Comparison of ENCODE assay signal across 27 cellular contexts in genomic region chr5:145543968-145544367, GRCh38.
A peak's percentile ranks its signal among the peaks of the same experiment; 100 is the strongest.
DNase-seq lines count a peak whose midpoint lies in the region; ATAC-seq, FAIRE-seq and TF ChIP-seq lines count a peak whose summit lies in the region.
"Had no signal": no experiment of that assay in that cellular context is flagged by ENCODE, and none has a peak within 500 bp of the region (broad histone marks: within the 10 kb centered on the region; RNA-seq: fewer than 3 reads in every experiment).

No MANE protein-coding gene starts in this region.

- peak overlapping the region; percentile 56 for H3K4me2 ChIP-seq in hepatocyte
- H3K4me2 ChIP-seq: BLaER1, KMS-11 had no signal

- no peaks in the 10 kb centered on the region for H3K79me2 ChIP-seq in hepatocyte

- H3K4me3 ChIP-seq in Caco-2 (ENCODE audit: low read depth, low read length) (no peak overlapping the region), hepatocyte (no peak overlapping the region), pancreas (no peak overlapping the region)
- H3K4me3 ChIP-seq: BLaER1, SK-N-MC had no signal

- no peaks in the 10 kb centered on the region for H3K27me3 ChIP-seq in Caco-2 (replicated peaks; ENCODE audit: control insufficient read depth, insufficient read depth, low read length)
- no peaks in the 10 kb centered on the region for H3K27me3 ChIP-seq in hepatocyte
- H3K27me3 ChIP-seq in pancreas, result no peaks in the 10 kb centered on the region
- H3K27me3 ChIP-seq: BLaER1 had no signal

- peak overlapping the region; percentile 10 for H3K27ac Mint-ChIP-seq in Caco-2 (ENCODE audit: unreplicated experiment)
- no peak overlapping the region for H3K27ac Mint-ChIP-seq in activated CD4-positive, alpha-beta T cell treated with anti-CD3 and anti-CD28 coated beads, Interleukin-2, amount 10 ng/mL, durations not matched to agents 7 days and 5 days
- H3K27ac Mint-ChIP-seq: CD4-positive, CD25-positive, alpha-beta regulatory T cell had no signal

- FAIRE-seq in pancreas (lab: Jason Lieb, UNC), result no peak
- FAIRE-seq: GM12892, GM19239, H54, RCC 7860 had no signal

- H3K36me3 Mint-ChIP-seq in Caco-2 (ENCODE audit: insufficient read depth, unreplicated experiment), result no peaks in the 10 kb centered on the region
- no peaks in the 10 kb centered on the region for H3K36me3 Mint-ChIP-seq in activated CD4-positive, alpha-beta T cell treated with anti-CD3 and anti-CD28 coated beads, Interleukin-2, amount 10 ng/mL, durations not matched to agents 7 days and 5 days (ENCODE audit: low read depth)
- H3K36me3 Mint-ChIP-seq: CD4-positive, CD25-positive, alpha-beta regulatory T cell; IgD-negative memory B cell had no signal

- CTCF ChIA-PET in Caco-2 (lab: Charles Lee), result interaction anchor here (0.5 kb wide), 1 partner anchor 268 kb away, joined by 4 read pairs; no protein-coding TSS in a partner anchor
- CTCF ChIA-PET in activated CD4-positive, alpha-beta T cell treated with anti-CD3 and anti-CD28 coated beads, Interleukin-2, amount 10 ng/mL, durations not matched to agents 7 days and 5 days (lab: Charles Lee), result no interaction called here

- intact Hi-C loops in Caco-2 (cut with micrococcal nuclease; ENCODE audit: unreplicated experiment), result no loop called here
- intact Hi-C loops in pancreas (cut with DNase I), result no loop called here

- WGBS in hepatocyte (ENCODE audit: low lambda C conversion rate, missing lambda C conversion rate), result 67% methylated on average over 3 of the region's 3 CpGs
- WGBS in pancreas, 2 donors, result 83 to 84% methylated on average over 3 of the region's 3 CpGs

- H3K27me3 Mint-ChIP-seq in Caco-2 (ENCODE audit: insufficient read depth, unreplicated experiment), result no peaks in the 10 kb centered on the region
- H3K27me3 Mint-ChIP-seq in activated CD4-positive, alpha-beta T cell treated with anti-CD3 and anti-CD28 coated beads, Interleukin-2, amount 10 ng/mL, durations not matched to agents 7 days and 5 days, result no peaks in the 10 kb centered on the region
- H3K27me3 Mint-ChIP-seq: CD4-positive, CD25-positive, alpha-beta regulatory T cell; IgD-negative memory B cell had no signal

- peak; percentile 16 to 42 for DNase-seq in Caco-2
- DNase-seq in LoVo (ENCODE audit: low spot score), result peak; percentile 85
- peak; percentile 64 for DNase-seq in hepatocyte (ENCODE audit: low spot score)
- no peak for DNase-seq in pancreas
- no peak for DNase-seq in H4 (ENCODE audit: low spot score)
- DNase-seq in activated CD4-positive, alpha-beta T cell treated with anti-CD3 and anti-CD28 coated beads, Interleukin-2, amount 10 ng/mL, durations not matched to agents 7 days and 5 days, result no peak
- DNase-seq: 8988T; ACHN; CD4-positive, CD25-positive, alpha-beta regulatory T cell; DND-41; NCI-H1048; NCI-H1417; NCI-H1694 treated with DMSO at 0.1 percent for 48 hours; NCI-H2081; NCI-H226; NCI-H510A; NCI-H69; SIG-M5 had no signal

- H3K4me1 ChIP-seq in Caco-2, result peaks cover 22% of the 10 kb centered on the region
- H3K4me1 ChIP-seq in hepatocyte (ENCODE audit: insufficient read depth), result peaks cover 18% of the 10 kb centered on the region
- peaks cover 0 to 12% (median 4%) of the 10 kb centered on the region in 3 donors for H3K4me1 ChIP-seq in pancreas
- H3K4me1 ChIP-seq: BLaER1 had no signal

- H3K27ac ChIP-seq in hepatocyte (peak overlapping the region; percentile 93), pancreas (no peak overlapping the region)
- H3K27ac ChIP-seq: BLaER1, KMS-11, SK-N-MC had no signal

- no TSS peak for BruUV-seq in Caco-2 (replicated peaks; lab: Mats Ljungman, UMichigan)

- no peak overlapping the region for H2AFZ ChIP-seq in hepatocyte

- peak overlapping the region; percentile 3 for H3K4me3 Mint-ChIP-seq in Caco-2 (ENCODE audit: unreplicated experiment)
- no peak overlapping the region for H3K4me3 Mint-ChIP-seq in activated CD4-positive, alpha-beta T cell treated with anti-CD3 and anti-CD28 coated beads, Interleukin-2, amount 10 ng/mL, durations not matched to agents 7 days and 5 days
- H3K4me3 Mint-ChIP-seq: CD4-positive, CD25-positive, alpha-beta regulatory T cell; IgD-negative memory B cell had no signal

- H3K9me2 ChIP-seq in hepatocyte (replicated peaks; ENCODE audit: insufficient read depth), result no peaks in the 10 kb centered on the region

- H3K36me3 ChIP-seq in Caco-2 (ENCODE audit: control insufficient read depth, insufficient read depth, low read length) (no peaks in the 10 kb centered on the region), hepatocyte (replicated peaks; ENCODE audit: insufficient read depth, low read depth) (no peaks in the 10 kb centered on the region), pancreas (no peaks in the 10 kb centered on the region)
- H3K36me3 ChIP-seq: BLaER1 had no signal

- no peaks in the 10 kb centered on the region for H4K20me1 ChIP-seq in hepatocyte (ENCODE audit: insufficient read depth, poor library complexity, severe bottlenecking)
- H4K20me1 ChIP-seq: BLaER1 had no signal

- H3K9me3 ChIP-seq in Caco-2 (no peaks in the 10 kb centered on the region), hepatocyte (ENCODE audit: low read depth) (no peaks in the 10 kb centered on the region), pancreas (no peaks in the 10 kb centered on the region)
- H3K9me3 ChIP-seq: BLaER1 had no signal

- H3K4me1 Mint-ChIP-seq in Caco-2 (ENCODE audit: low read depth, unreplicated experiment), result peaks cover 14% of the 10 kb centered on the region
- no peaks in the 10 kb centered on the region for H3K4me1 Mint-ChIP-seq in activated CD4-positive, alpha-beta T cell treated with anti-CD3 and anti-CD28 coated beads, Interleukin-2, amount 10 ng/mL, durations not matched to agents 7 days and 5 days
- H3K4me1 Mint-ChIP-seq: CD4-positive, CD25-positive, alpha-beta regulatory T cell; IgD-negative memory B cell had no signal

- ATAC-seq in pancreas, result peak in 3 of 4 donors; percentile 47 to 57 (median 51)
- no peak for ATAC-seq in GM18909 (IDR thresholded peaks at IDR 0.05; ENCODE audit: poor library complexity, unreplicated experiment)

- POLR2A ChIA-PET in Caco-2 (lab: Charles Lee), result no interaction called here
- POLR2A ChIA-PET in activated CD4-positive, alpha-beta T cell treated with anti-CD3 and anti-CD28 coated beads, Interleukin-2, amount 10 ng/mL, durations not matched to agents 7 days and 5 days (lab: Charles Lee), result no interaction called here

- no peak for TF ChIP-seq CTCF in Caco-2 (IDR thresholded peaks at IDR 0.05; ENCODE audit: insufficient read depth in 1 of 2, low read depth in 1 of 2, low read length in 1 of 2, severe bottlenecking in 1 of 2, unreplicated experiment in 1 of 2)
- TF ChIP-seq CTCF in hepatocyte (IDR thresholded peaks at IDR 0.05; ENCODE audit: poor library complexity), result no peak
- TF ChIP-seq CTCF in pancreas (IDR thresholded peaks at IDR 0.05), result no peak

- no peaks in the 10 kb centered on the region for H3K9me3 Mint-ChIP-seq in Caco-2 (ENCODE audit: unreplicated experiment)
- H3K9me3 Mint-ChIP-seq in activated CD4-positive, alpha-beta T cell treated with anti-CD3 and anti-CD28 coated beads, Interleukin-2, amount 10 ng/mL, durations not matched to agents 7 days and 5 days, result no peaks in the 10 kb centered on the region

Comparison
In these comparisons a context has a peak if more than half of its experiments do, and no peak if none do; other contexts are left out.
1. DNase-seq: peak in Caco-2 (2 of 2), LoVo (single experiment) and hepatocyte (single experiment); none in pancreas (0 of 6), H4 (single experiment) and activated CD4-positive, alpha-beta T cell treated with anti-CD3 and anti-CD28 coated beads, Interleukin-2, amount 10 ng/mL, durations not matched to agents 7 days and 5 days (single experiment).